ENCODE assay signal across 7 cellular contexts in genomic region chr5:112977440-112977861, GRCh38. TPM values are rescaled to one million over a fixed set of nuclear protein-coding genes. Genes with fewer than 3 reads are reported as not detected.
DNase-seq lines count a peak whose midpoint lies in the region; ATAC-seq, FAIRE-seq and TF ChIP-seq lines count a peak whose summit lies in the region.

No MANE protein-coding gene starts in this region.

- no peaks in the 10 kb centered on the region for H3K9me3 Mint-ChIP-seq in neural crest cell

- no peaks in the 10 kb centered on the region; the same call in none of the 2 replicates for H3K36me3 ChIP-seq in Panc1 (ENCODE audit: control insufficient read depth, insufficient read depth, low read length)
- H3K36me3 ChIP-seq in endocrine pancreas (ENCODE audit: control insufficient read depth, insufficient read depth, low read length) = no peaks in the 10 kb centered on the region

- H3K9me3 ChIP-seq in Panc1 (ENCODE audit: control insufficient read depth, insufficient read depth, low read depth, low read length) (no peaks in the 10 kb centered on the region), endocrine pancreas (ENCODE audit: control insufficient read depth, low read length) (no peaks in the 10 kb centered on the region)

- peaks cover 32% of the 10 kb centered on the region for H3K4me1 ChIP-seq in Panc1 (ENCODE audit: control insufficient read depth, insufficient read depth, low read length)
- peaks cover 18% of the 10 kb centered on the region for H3K4me1 ChIP-seq in endocrine pancreas (ENCODE audit: control insufficient read depth, insufficient read depth, low read length)

- no peak for DNase-seq in GM18507 (ENCODE audit: extremely low spot score, insufficient read length, low read depth)
- no peak for DNase-seq in Panc1 (ENCODE audit: low read depth, low spot score)
- no peak for DNase-seq in neural crest cell (ENCODE audit: low read depth, low spot score)
- DNase-seq in NCI-H1436 (lab: John Stamatoyannopoulos, UW) = no peak
- no peak for DNase-seq in HEK293T (ENCODE audit: extremely low spot score)

- intact Hi-C loops in Panc1 (cut with micrococcal nuclease; ENCODE audit: unreplicated experiment) = no loop called here

- peak overlapping the region; percentile 91 for H3K9ac ChIP-seq in endocrine pancreas (ENCODE audit: control insufficient read depth, insufficient read depth, low read length)

- peaks cover 46% of the 10 kb centered on the region for H3K4me1 Mint-ChIP-seq in neural crest cell

- H3K36me3 Mint-ChIP-seq in neural crest cell (ENCODE audit: low read depth) = peaks cover 4% of the 10 kb centered on the region

- ATAC-seq in Panc1 (no peak), HG03342 (IDR thresholded peaks at IDR 0.05; ENCODE audit: unreplicated experiment) (no peak)

- H3K27ac Mint-ChIP-seq in neural crest cell (ENCODE audit: unreplicated experiment) = peak overlapping the region; percentile 98

- in situ Hi-C loops in Panc1 (cut with HindIII; ENCODE audit: low pct_unique_long_range_greater_than_20kb, low sequenced_read_pairs) = no loop called here

- TF ChIP-seq CTCF in Panc1 (IDR thresholded peaks at IDR 0.05) (no peak), neural crest cell (conservative IDR thresholded peaks at IDR 0.05) (no peak)

- peak overlapping the region; percentile 97 for H3K4me3 Mint-ChIP-seq in neural crest cell

- no peaks in the 10 kb centered on the region for H3K27me3 ChIP-seq in Panc1 (ENCODE audit: control insufficient read depth, insufficient read depth, low read length)
- H3K27me3 ChIP-seq in endocrine pancreas (ENCODE audit: control insufficient read depth, insufficient read depth, low read length) = no peaks in the 10 kb centered on the region

- peak; percentile 41 for FAIRE-seq in GM18507 (lab: Jason Lieb, UNC)

- CTCF ChIA-PET in Panc1 (lab: Charles Lee) (no interaction called here), HEK293T (lab: Yijun Ruan, JAX) (no interaction called here)

- H3K27ac ChIP-seq in Panc1 (ENCODE audit: low read length) = peak overlapping the region; percentile 98

- peak overlapping the region; percentile 92 to 93 for H3K4me3 ChIP-seq in Panc1 (ENCODE audit: low read depth in 2 of 2, low read length in 2 of 2)
- H3K4me3 ChIP-seq in endocrine pancreas (ENCODE audit: control insufficient read depth, insufficient read depth, low read length) = peak overlapping the region; percentile 98

- POLR2A ChIA-PET in Panc1 (lab: Charles Lee) (no interaction called here), HEK293T (lab: Yijun Ruan, JAX) (no interaction called here)

- H3K27me3 Mint-ChIP-seq in neural crest cell (ENCODE audit: low read depth) = no peaks in the 10 kb centered on the region

- TSS peak; percentile 83 for BruUV-seq in Panc1 (replicated peaks; lab: Mats Ljungman, UMichigan)

TF ChIP-seq in HEK293T, 16 proteins besides CTCF, POLR2A, EP300 and RAD21:
- no peak for TF ChIP-seq FOXK2 (IDR thresholded peaks at IDR 0.05)
- TF ChIP-seq SP1 (IDR thresholded peaks at IDR 0.05) = no peak
- no peak for TF ChIP-seq FOXM1 (IDR thresholded peaks at IDR 0.05; ENCODE audit: borderline replicate concordance)
- TF ChIP-seq ELF4 (IDR thresholded peaks at IDR 0.05) = no peak
- no peak for TF ChIP-seq ARNT (IDR thresholded peaks at IDR 0.05)
- TF ChIP-seq L3MBTL2 (conservative IDR thresholded peaks at IDR 0.05) = no peak
- no peak for TF ChIP-seq NFRKB (IDR thresholded peaks at IDR 0.05)
- TF ChIP-seq TARDBP (IDR thresholded peaks at IDR 0.05) = no peak
- TF ChIP-seq PKNOX1 (IDR thresholded peaks at IDR 0.05) = no peak
- no peak for TF ChIP-seq BHLHE40 (IDR thresholded peaks at IDR 0.05; ENCODE audit: borderline replicate concordance)
- no peak for TF ChIP-seq ZNF384 (IDR thresholded peaks at IDR 0.05)
- TF ChIP-seq CTBP1 (IDR thresholded peaks at IDR 0.05; ENCODE audit: borderline replicate concordance) = no peak
- no peak for TF ChIP-seq LEF1 (IDR thresholded peaks at IDR 0.05; ENCODE audit: borderline replicate concordance)
- TF ChIP-seq SUZ12 (IDR thresholded peaks at IDR 0.05) = no peak

RNA-seq across cellular contexts. Expression of gene DCP2, which starts 0.9 kb away (rescaled TPM):
- total RNA-seq in Panc1 (2021; ENCODE audit: unreplicated experiment) = 70.4 TPM
- 7.5 TPM for polyA plus RNA-seq in Panc1 (2012; ENCODE audit: insufficient read length)
- 96.1 and 96.8 TPM in 2 replicates for total RNA-seq in neural crest cell

RNA-seq across cellular contexts. Expression of gene REEP5, which starts 55.4 kb away (rescaled TPM):
- 112 TPM for total RNA-seq in Panc1 (2021; ENCODE audit: unreplicated experiment)
- polyA plus RNA-seq in Panc1 (2012; ENCODE audit: insufficient read length) = 219 TPM
- total RNA-seq in neural crest cell = 25.8 and 28.6 TPM in 2 replicates
